Comparison of ENCODE assay signal across 8 cellular contexts in the genomic region with DNA sequence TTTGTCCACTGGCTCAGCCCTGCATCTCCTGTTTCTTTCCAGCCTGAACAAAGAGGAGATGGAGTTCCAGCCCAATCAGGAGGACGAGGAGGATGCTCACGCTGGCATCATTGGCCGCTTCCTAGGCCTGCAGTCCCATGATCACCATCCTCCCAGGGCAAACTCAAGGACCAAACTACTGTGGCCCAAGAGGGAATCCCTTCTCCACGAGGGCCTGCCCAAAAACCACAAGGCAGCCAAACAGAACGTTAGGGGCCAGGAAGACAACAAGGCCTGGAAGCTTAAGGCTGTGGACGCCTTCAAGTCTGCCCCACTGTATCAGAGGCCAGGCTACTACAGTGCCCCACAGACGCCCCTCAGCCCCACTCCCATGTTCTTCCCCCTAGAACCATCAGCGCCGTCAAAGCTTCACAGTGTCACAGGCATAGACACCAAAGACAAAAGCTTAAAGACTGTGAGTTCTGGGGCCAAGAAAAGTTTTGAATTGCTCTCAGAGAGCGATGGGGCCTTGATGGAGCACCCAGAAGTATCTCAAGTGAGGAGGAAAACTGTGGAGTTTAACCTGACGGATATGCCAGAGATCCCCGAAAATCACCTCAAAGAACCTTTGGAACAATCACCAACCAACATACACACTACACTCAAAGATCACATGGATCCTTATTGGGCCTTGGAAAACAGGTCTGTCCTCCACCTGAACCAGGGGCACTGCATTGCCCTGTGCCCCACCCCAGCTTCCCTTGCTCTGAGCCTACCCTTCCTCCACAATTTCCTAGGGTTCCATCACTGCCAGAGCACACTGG. TPM values are rescaled to one million over a fixed set of nuclear protein-coding genes. Genes with fewer than 3 reads are reported as not detected.
DNase-seq lines count a peak whose midpoint lies in the region; ATAC-seq, FAIRE-seq and TF ChIP-seq lines count a peak whose summit lies in the region.
"Had no signal": no experiment of that assay in that cellular context is flagged by ENCODE, and none has a peak within 500 bp of the region (broad histone marks: within the 10 kb centered on the region; RNA-seq: fewer than 3 reads in every experiment).

No MANE protein-coding gene starts in this region.

- intact Hi-C loops in right cardiac atrium (cut with DNase I) = no loop called here
- intact Hi-C loops in tibial artery (cut with DNase I; ENCODE audit: low total_unique reads) = no loop called here

- H3K4me3 ChIP-seq in right cardiac atrium (ENCODE audit: low read length) (no peak overlapping the region), tibial artery (no peak overlapping the region)

- H3K9me3 ChIP-seq in right cardiac atrium (ENCODE audit: control insufficient read depth, low read length) (no peaks in the 10 kb centered on the region), tibial artery (no peaks in the 10 kb centered on the region)

- H3K27me3 ChIP-seq in right cardiac atrium (ENCODE audit: control insufficient read depth, insufficient read depth) = no peaks in the 10 kb centered on the region
- H3K27me3 ChIP-seq in tibial artery = no peaks in the 10 kb centered on the region

- H3K4me1 ChIP-seq in right cardiac atrium (ENCODE audit: control insufficient read depth, insufficient read depth, low read length) = peaks cover 28% of the 10 kb centered on the region
- peaks cover 0 to 49% (median 42%) of the 10 kb centered on the region in 4 donors for H3K4me1 ChIP-seq in tibial artery

- 86% methylated on average over 12 of the region's 12 CpGs for WGBS in right cardiac atrium

- peak overlapping the region; percentile 77 for H3K27ac ChIP-seq in right cardiac atrium (ENCODE audit: low read length)
- peak overlapping the region; percentile 15 to 100 for H3K27ac ChIP-seq in tibial artery

- ATAC-seq in right cardiac atrium = peak in 1 of 2 donors; percentile 0

- no peak for FAIRE-seq in GM19239 (lab: Jason Lieb, UNC)
- FAIRE-seq: H54 had no signal

- DNase-seq in activated effector memory CD4-positive, alpha-beta T cell treated with anti-CD3 and anti-CD28 coated beads, Interleukin-2, amount 50 U/mL, for 16 hours = peak; percentile 58
- no peak for DNase-seq in activated effector memory CD4-positive, alpha-beta T cell treated with Interleukin-2 at 50 U/mL for 16 hours
- DNase-seq in right cardiac atrium (no peak), tibial artery (peak in 1 of 2 donors; percentile 62), GM19239 (ENCODE audit: insufficient read length, low spot score) (no peak)
- no peak for DNase-seq in stimulated activated CD4-positive, alpha-beta T cell treated with anti-CD3 and anti-CD28 coated beads, Interleukin-4, amount 100 ng/mL, for 24 hours
- DNase-seq: stimulated activated CD4-positive, alpha-beta T cell treated with anti-CD3 and anti-CD28 coated beads, Interleukin-15, amount 100 ng/mL, for 24 hours had no signal

- peaks cover 32 to 56% (median 43%) of the 10 kb centered on the region in 3 donors for H3K36me3 ChIP-seq in tibial artery

- no peak for TF ChIP-seq CTCF in tibial artery (IDR thresholded peaks at IDR 0.05)

RNA-seq across cellular contexts. Expression of gene FTH1, which starts 5.0 kb away (rescaled TPM):
- 1,000 to 10,000 TPM; 2,632 to 3,447 (median 3,097) TPM for total RNA-seq in right cardiac atrium
- polyA plus RNA-seq in right cardiac atrium = 3,090 TPM

RNA-seq across cellular contexts. Expression of gene BEST1, which starts 12.3 kb away (rescaled TPM):
- total RNA-seq in right cardiac atrium = 1 to 10 TPM; 2.9 to 4.6 (median 3.2) TPM
- polyA plus RNA-seq in right cardiac atrium = 4.6 TPM

RNA-seq across cellular contexts. Expression of gene RAB3IL1, which starts 45.0 kb away (rescaled TPM):
- 10 to 100 TPM; 12.0 to 18.9 (median 14.9) TPM for total RNA-seq in right cardiac atrium
- 9.7 TPM for polyA plus RNA-seq in right cardiac atrium
